In the genomic region with DNA sequence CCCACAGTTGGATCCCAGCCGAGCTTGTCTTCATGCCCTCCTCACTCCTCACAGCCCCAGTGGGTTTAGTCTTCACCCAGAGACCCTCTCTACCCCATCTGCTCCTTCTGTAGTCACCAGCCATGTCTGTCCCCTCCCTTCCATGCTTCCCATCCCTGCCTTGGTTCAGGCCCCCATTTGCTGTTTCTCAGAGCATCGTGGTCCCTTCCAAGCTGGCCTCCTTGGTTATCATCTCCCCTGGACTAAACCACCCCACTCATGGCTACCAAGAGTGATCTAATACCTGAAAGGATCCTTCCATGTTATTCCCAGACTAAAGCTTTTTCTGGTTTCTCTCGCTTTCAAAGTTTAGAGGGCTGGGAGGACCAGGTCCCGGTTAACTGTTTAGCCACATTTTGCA, we compare ENCODE assay signal across 10 cellular contexts. TPM values are rescaled to one million over a fixed set of nuclear protein-coding genes. Genes with fewer than 3 reads are reported as not detected.
DNase-seq lines count a peak whose midpoint lies in the region; ATAC-seq and TF ChIP-seq lines count a peak whose summit lies in the region.
"Had no signal": no experiment of that assay in that cellular context is flagged by ENCODE, and none has a peak within 500 bp of the region (broad histone marks: within the 10 kb centered on the region; RNA-seq: fewer than 3 reads in every experiment).

No MANE protein-coding gene starts in this region.

- H3K36me3 Mint-ChIP-seq in CD4-positive, alpha-beta memory T cell, result peaks cover 0 to 4% of the 10 kb centered on the region in 2 donors
- H3K36me3 Mint-ChIP-seq in activated naive CD8-positive, alpha-beta T cell, result peaks cover 6% of the 10 kb centered on the region
- peaks cover 2 to 12% (median 3%) of the 10 kb centered on the region in 3 donors for H3K36me3 Mint-ChIP-seq in naive thymus-derived CD8-positive, alpha-beta T cell

- intact Hi-C loops in CD4-positive, alpha-beta memory T cell (cut with micrococcal nuclease), result loop anchor here (5.0 kb wide), 3 partner anchors 47 to 442 kb away; a partner anchor contains a TSS

- CTCF ChIA-PET in CD4-positive, alpha-beta memory T cell (lab: Charles Lee; ENCODE audit: partially characterized antibody), result interaction anchor here (0.9 to 1.5 kb wide), 2 partner anchors 16 to 20 kb away, joined by 3 read pairs; no protein-coding TSS in a partner anchor
- CTCF ChIA-PET in HEK293 (lab: Yijun Ruan, JAX), result interaction anchor here (2.3 to 13.8 kb wide), 3 partner anchors 110 to 298 kb away, joined by 8 to 100 read pairs (median 14); no protein-coding TSS in a partner anchor

- peaks cover 36% of the 10 kb centered on the region for H3K4me1 ChIP-seq in CD4-positive, alpha-beta memory T cell (ENCODE audit: insufficient read depth, low read length)
- H3K4me1 ChIP-seq in HEK293 (ENCODE audit: control insufficient read depth, insufficient read depth, low read length), result peaks cover 30% of the 10 kb centered on the region

- peaks cover 3% of the 10 kb centered on the region for H3K27me3 ChIP-seq in CD4-positive, alpha-beta memory T cell (ENCODE audit: insufficient read depth, low read length)

- peak overlapping the region in 1 of 2 donors; percentile 3 for H3K4me3 ChIP-seq in CD4-positive, alpha-beta memory T cell (ENCODE audit: low read length in 2 of 2)
- no peak overlapping the region for H3K4me3 ChIP-seq in HEK293 (ENCODE audit: low read depth, low read length)
- H3K4me3 ChIP-seq: transverse colon had no signal

- no peaks in the 10 kb centered on the region for H3K9me3 ChIP-seq in CD4-positive, alpha-beta memory T cell (ENCODE audit: control insufficient read depth in 1 of 2, low read length in 2 of 2)
- no peaks in the 10 kb centered on the region for H3K9me3 ChIP-seq in HEK293 (ENCODE audit: control insufficient read depth, insufficient read depth, low read depth, low read length)
- H3K9me3 ChIP-seq: transverse colon had no signal

- no peaks in the 10 kb centered on the region for H3K36me3 ChIP-seq in CD4-positive, alpha-beta memory T cell (ENCODE audit: insufficient read depth, low read length)
- no peaks in the 10 kb centered on the region for H3K36me3 ChIP-seq in HEK293 (ENCODE audit: control insufficient read depth in 2 of 2, insufficient read depth in 1 of 2, low read length in 2 of 2)
- H3K36me3 ChIP-seq: transverse colon had no signal

- no peak for ATAC-seq in naive thymus-derived CD8-positive, alpha-beta T cell
- ATAC-seq in GM21717 (IDR thresholded peaks at IDR 0.05; ENCODE audit: unreplicated experiment), result no peak
- ATAC-seq: left lobe of liver had no signal

- H3K27ac Mint-ChIP-seq in CD4-positive, alpha-beta memory T cell, result peak overlapping the region; percentile 88 to 99 (median 98)
- H3K27ac Mint-ChIP-seq in activated naive CD8-positive, alpha-beta T cell, result peak overlapping the region; percentile 72
- peak overlapping the region; percentile 77 to 98 (median 93) for H3K27ac Mint-ChIP-seq in naive thymus-derived CD8-positive, alpha-beta T cell

- no peak for TF ChIP-seq CTCF in HEK293 (tag by site-specific recombination; IDR thresholded peaks at IDR 0.05)

- no peak for DNase-seq in CD4-positive, alpha-beta memory T cell
- DNase-seq in naive thymus-derived CD8-positive, alpha-beta T cell, result no peak
- no peak for DNase-seq in NCI-H510A (lab: John Stamatoyannopoulos, UW)
- DNase-seq in stimulated activated CD4-positive, alpha-beta T cell treated with anti-CD3 and anti-CD28 coated beads, Interleukin-12 subunit alpha, Interleukin-12 subunit beta, amount 100 ng/mL, for 4 hours, result no peak
- DNase-seq: NCI-H2171 had no signal

- peak overlapping the region; percentile 53 to 91 (median 80) for H3K4me3 Mint-ChIP-seq in CD4-positive, alpha-beta memory T cell
- peak overlapping the region; percentile 71 for H3K4me3 Mint-ChIP-seq in activated naive CD8-positive, alpha-beta T cell
- H3K4me3 Mint-ChIP-seq in naive thymus-derived CD8-positive, alpha-beta T cell, result peak overlapping the region; percentile 32 to 80 (median 70)

- H3K27me3 Mint-ChIP-seq in CD4-positive, alpha-beta memory T cell, result peaks cover 12 to 20% of the 10 kb centered on the region in 2 donors
- H3K27me3 Mint-ChIP-seq in activated naive CD8-positive, alpha-beta T cell, result peaks cover 23% of the 10 kb centered on the region
- peaks cover 13 to 51% (median 29%) of the 10 kb centered on the region in 5 donors for H3K27me3 Mint-ChIP-seq in naive thymus-derived CD8-positive, alpha-beta T cell

- H3K9me3 Mint-ChIP-seq in CD4-positive, alpha-beta memory T cell, result peaks cover 0 to 12% (median 11%) of the 10 kb centered on the region in 8 donors
- H3K9me3 Mint-ChIP-seq in activated naive CD8-positive, alpha-beta T cell (ENCODE audit: low read depth), result peaks cover 8% of the 10 kb centered on the region
- H3K9me3 Mint-ChIP-seq in naive thymus-derived CD8-positive, alpha-beta T cell, result peaks cover 0 to 22% (median 15%) of the 10 kb centered on the region in 9 donors

- H3K4me1 Mint-ChIP-seq in CD4-positive, alpha-beta memory T cell, result peaks cover 27 to 51% (median 36%) of the 10 kb centered on the region in 4 donors
- H3K4me1 Mint-ChIP-seq in activated naive CD8-positive, alpha-beta T cell (ENCODE audit: low read depth), result peaks cover 25% of the 10 kb centered on the region
- H3K4me1 Mint-ChIP-seq in naive thymus-derived CD8-positive, alpha-beta T cell, result peaks cover 23 to 29% (median 25%) of the 10 kb centered on the region in 4 donors

- POLR2A ChIA-PET in CD4-positive, alpha-beta memory T cell (lab: Charles Lee; ENCODE audit: partially characterized antibody), result interaction anchor here (1.2 to 2.3 kb wide), 4 partner anchors 9 to 126 kb away, joined by 3 to 9 read pairs (median 4); a partner anchor contains a TSS
- POLR2A ChIA-PET in HEK293 (lab: Yijun Ruan, JAX), result interaction anchor here (0.8 to 1.3 kb wide), 2 partner anchors 8 to 227 kb away, joined by 4 to 5 read pairs; no protein-coding TSS in a partner anchor
- POLR2A ChIA-PET in naive thymus-derived CD8-positive, alpha-beta T cell (lab: Charles Lee), result no interaction called here

- peak overlapping the region; percentile 59 for H3K27ac ChIP-seq in CD4-positive, alpha-beta memory T cell (ENCODE audit: low read depth, low read length)
- peak overlapping the region; percentile 35; the same call in 1 of the 2 replicates for H3K27ac ChIP-seq in HEK293 (ENCODE audit: extremely low read depth, low read depth, low read length)
- H3K27ac ChIP-seq: transverse colon had no signal

TF ChIP-seq in HEK293, 187 proteins besides CTCF, POLR2A, EP300 and RAD21 (continues in another document):
- TF ChIP-seq ZNF521 (tag by site-specific recombination; IDR thresholded peaks at IDR 0.05) (no peak), ZNF48 (tag by site-specific recombination; IDR thresholded peaks at IDR 0.05) (no peak), ZFHX2 (tag by site-specific recombination; conservative IDR thresholded peaks at IDR 0.05) (no peak), ZNF707 (tag by site-specific recombination; IDR thresholded peaks at IDR 0.05) (peak; percentile 6; the same call in 1 of the 2 replicates), ZNF785 (tag by site-specific recombination; IDR thresholded peaks at IDR 0.05) (0 out of 2 replicates have a peak, but pooled peaks have one; percentile 6), ZNF114 (tag by site-specific recombination; IDR thresholded peaks at IDR 0.05) (peak; percentile 52; the same call in 1 of the 2 replicates), EGR2 (tag by site-specific recombination; IDR thresholded peaks at IDR 0.05; ENCODE audit: low read depth) (no peak), ZNF248 (tag by site-specific recombination; IDR thresholded peaks at IDR 0.05) (no peak)
- TF ChIP-seq, protein P1, sequence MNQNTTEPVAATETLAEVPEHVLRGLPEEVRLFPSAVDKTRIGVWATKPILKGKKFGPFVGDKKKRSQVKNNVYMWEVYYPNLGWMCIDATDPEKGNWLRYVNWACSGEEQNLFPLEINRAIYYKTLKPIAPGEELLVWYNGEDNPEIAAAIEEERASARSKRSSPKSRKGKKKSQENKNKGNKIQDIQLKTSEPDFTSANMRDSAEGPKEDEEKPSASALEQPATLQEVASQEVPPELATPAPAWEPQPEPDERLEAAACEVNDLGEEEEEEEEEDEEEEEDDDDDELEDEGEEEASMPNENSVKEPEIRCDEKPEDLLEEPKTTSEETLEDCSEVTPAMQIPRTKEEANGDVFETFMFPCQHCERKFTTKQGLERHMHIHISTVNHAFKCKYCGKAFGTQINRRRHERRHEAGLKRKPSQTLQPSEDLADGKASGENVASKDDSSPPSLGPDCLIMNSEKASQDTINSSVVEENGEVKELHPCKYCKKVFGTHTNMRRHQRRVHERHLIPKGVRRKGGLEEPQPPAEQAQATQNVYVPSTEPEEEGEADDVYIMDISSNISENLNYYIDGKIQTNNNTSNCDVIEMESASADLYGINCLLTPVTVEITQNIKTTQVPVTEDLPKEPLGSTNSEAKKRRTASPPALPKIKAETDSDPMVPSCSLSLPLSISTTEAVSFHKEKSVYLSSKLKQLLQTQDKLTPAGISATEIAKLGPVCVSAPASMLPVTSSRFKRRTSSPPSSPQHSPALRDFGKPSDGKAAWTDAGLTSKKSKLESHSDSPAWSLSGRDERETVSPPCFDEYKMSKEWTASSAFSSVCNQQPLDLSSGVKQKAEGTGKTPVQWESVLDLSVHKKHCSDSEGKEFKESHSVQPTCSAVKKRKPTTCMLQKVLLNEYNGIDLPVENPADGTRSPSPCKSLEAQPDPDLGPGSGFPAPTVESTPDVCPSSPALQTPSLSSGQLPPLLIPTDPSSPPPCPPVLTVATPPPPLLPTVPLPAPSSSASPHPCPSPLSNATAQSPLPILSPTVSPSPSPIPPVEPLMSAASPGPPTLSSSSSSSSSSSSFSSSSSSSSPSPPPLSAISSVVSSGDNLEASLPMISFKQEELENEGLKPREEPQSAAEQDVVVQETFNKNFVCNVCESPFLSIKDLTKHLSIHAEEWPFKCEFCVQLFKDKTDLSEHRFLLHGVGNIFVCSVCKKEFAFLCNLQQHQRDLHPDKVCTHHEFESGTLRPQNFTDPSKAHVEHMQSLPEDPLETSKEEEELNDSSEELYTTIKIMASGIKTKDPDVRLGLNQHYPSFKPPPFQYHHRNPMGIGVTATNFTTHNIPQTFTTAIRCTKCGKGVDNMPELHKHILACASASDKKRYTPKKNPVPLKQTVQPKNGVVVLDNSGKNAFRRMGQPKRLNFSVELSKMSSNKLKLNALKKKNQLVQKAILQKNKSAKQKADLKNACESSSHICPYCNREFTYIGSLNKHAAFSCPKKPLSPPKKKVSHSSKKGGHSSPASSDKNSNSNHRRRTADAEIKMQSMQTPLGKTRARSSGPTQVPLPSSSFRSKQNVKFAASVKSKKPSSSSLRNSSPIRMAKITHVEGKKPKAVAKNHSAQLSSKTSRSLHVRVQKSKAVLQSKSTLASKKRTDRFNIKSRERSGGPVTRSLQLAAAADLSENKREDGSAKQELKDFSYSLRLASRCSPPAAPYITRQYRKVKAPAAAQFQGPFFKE (tag by site-specific recombination; IDR thresholded peaks at IDR 0.05; ENCODE audit: borderline replicate concordance), result 0 out of 2 replicates have a peak, but pooled peaks have one; percentile 6

RNA-seq across cellular contexts. Expression of a gene that starts 8.3 kb away (rescaled TPM):
- 1 to 10 TPM; 1.8 to 2.5 TPM for total RNA-seq in CD4-positive, alpha-beta memory T cell
- 1 to 10 TPM in 1 of 2 donors, under 1 TPM in 1; 0.40 to 1.9 TPM for polyA plus RNA-seq in CD4-positive, alpha-beta memory T cell
- total RNA-seq in naive thymus-derived CD8-positive, alpha-beta T cell, result 1 to 10 TPM; 2.8 to 3.6 TPM
- 1 to 10 TPM in 2 of 3 donors, under 1 TPM in 1; 0.98 to 1.5 (median 1.1) TPM for polyA plus RNA-seq in naive thymus-derived CD8-positive, alpha-beta T cell
